In the genomic region with DNA sequence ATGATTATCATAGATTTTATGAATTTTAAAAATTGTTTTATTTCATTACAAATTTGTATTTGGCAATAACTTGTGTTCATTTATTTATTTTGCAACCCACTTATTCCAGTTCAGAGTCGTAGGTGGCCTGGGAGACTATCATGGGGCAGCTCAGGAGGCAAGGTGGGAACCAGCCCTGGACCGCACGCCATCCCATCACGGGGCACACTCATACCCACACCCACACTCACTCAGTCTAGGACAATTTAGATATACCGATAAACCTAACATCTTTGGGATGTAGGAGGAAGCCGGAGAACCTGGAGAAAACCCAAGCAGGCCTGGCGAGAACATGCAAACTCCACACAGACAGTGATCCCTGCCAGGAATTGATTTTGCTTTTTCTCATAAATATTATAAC, we compare ENCODE assay signal across 25 cellular contexts.
"Had no signal": no experiment of that assay in that cellular context is flagged by ENCODE, and none has a peak within 500 bp of the region (broad histone marks: within the 10 kb centered on the region; RNA-seq: fewer than 3 reads in every experiment).

No MANE protein-coding gene starts in this region.

- H3K27ac ChIP-seq: dorsolateral prefrontal cortex, neutrophil, pancreas, sigmoid colon, testis, tibial artery had no signal

- H3K4me3 ChIP-seq: dorsolateral prefrontal cortex, mucosa of descending colon, pancreas, sigmoid colon, testis, tibial artery had no signal

- H3K36me3 ChIP-seq: neutrophil, pancreas, sigmoid colon, tibial artery had no signal

- H3K4me3 Mint-ChIP-seq: mesothelial cell of epicardium; naive B cell; natural killer cell treated with Interleukin-12 subunit alpha and Interleukin-12 subunit beta and Interleukin-15 and Interleukin-18, amount 100 ng/mL, for 72 hours; neural crest cell; stimulated activated memory B cell treated with anti-CD40 and anti-IgM and Interleukin-4, amounts not matched to agents 10 μg/mL and 1 μg/mL and 100 μg/mL, for 72 hours; type B pancreatic cell had no signal

- H3K4me1 Mint-ChIP-seq: mesothelial cell of epicardium, neural crest cell had no signal

- H3K27me3 Mint-ChIP-seq: naive B cell; stimulated activated memory B cell treated with anti-CD40 and anti-IgM and Interleukin-4, amounts not matched to agents 10 μg/mL and 1 μg/mL and 100 μg/mL, for 72 hours; type B pancreatic cell had no signal

- H3K9me3 Mint-ChIP-seq: natural killer cell treated with Interleukin-12 subunit alpha and Interleukin-12 subunit beta and Interleukin-15 and Interleukin-18, amount 100 ng/mL, for 72 hours had no signal

- H3K36me3 Mint-ChIP-seq: type B pancreatic cell had no signal

- DNase-seq: effector CD4-positive, alpha-beta T cell; hypothalamus; kidney; mesenchymal stem cell; mucosa of descending colon; naive B cell; pancreas; retina; sigmoid colon; stimulated activated CD4-positive, alpha-beta T cell treated with anti-CD3 and anti-CD28 coated beads, Interleukin-2, amount 100 ng/mL, for 24 hours; stimulated activated CD4-positive, alpha-beta T cell treated with anti-CD3 and anti-CD28 coated beads, Interleukin-4, amount 100 ng/mL, for 24 hours; stimulated activated naive CD8-positive, alpha-beta T cell treated with anti-CD3 and anti-CD28 coated beads, Interleukin-15, Interleukin-2, amounts not matched to agents 100 U/mL and 50 U/mL, for 24 hours; substantia nigra; testis; tibial artery had no signal

- H3K4me1 ChIP-seq: testis, tibial artery had no signal

- H3K27ac Mint-ChIP-seq: mesothelial cell of epicardium; natural killer cell treated with Interleukin-12 subunit alpha and Interleukin-12 subunit beta and Interleukin-15 and Interleukin-18, amount 100 ng/mL, for 72 hours; stimulated activated memory B cell treated with anti-CD40 and anti-IgM and Interleukin-4, amounts not matched to agents 10 μg/mL and 1 μg/mL and 100 μg/mL, for 72 hours; type B pancreatic cell had no signal

- FAIRE-seq: colon, frontal cortex, kidney, pancreas had no signal

- ATAC-seq: left lobe of liver; mucosa of descending colon; natural killer cell treated with Interleukin-12 subunit alpha and Interleukin-12 subunit beta and Interleukin-15 and Interleukin-18, amount 100 ng/mL, for 72 hours; pancreas; stimulated activated memory B cell treated with anti-CD40 and anti-IgM and Interleukin-4, amounts not matched to agents 10 μg/mL and 1 μg/mL and 100 μg/mL, for 72 hours; stimulated activated naive CD8-positive, alpha-beta T cell treated with anti-CD3 and anti-CD28 coated beads, Interleukin-15, Interleukin-2, amounts not matched to agents 100 U/mL and 50 U/mL, for 24 hours had no signal

- H3K27me3 ChIP-seq: dorsolateral prefrontal cortex, neutrophil, pancreas, sigmoid colon, testis, tibial artery had no signal

- H3K9me3 ChIP-seq: mucosa of descending colon, neutrophil, pancreas, sigmoid colon, testis, tibial artery had no signal
